In genomic region chr10:71358906-71359305, GRCh38 we compare ENCODE assay signal across 9 cellular contexts. TPM values are rescaled to one million over a fixed set of nuclear protein-coding genes. Genes with fewer than 3 reads are reported as not detected.
DNase-seq lines count a peak whose midpoint lies in the region; ATAC-seq and TF ChIP-seq lines count a peak whose summit lies in the region.
"Not testable (repeated sequence)": the region's sequence is repeated elsewhere in the genome, so short reads cannot be mapped to it uniquely, and the experiment has no call there.
"Had no signal": no experiment of that assay in that cellular context is flagged by ENCODE, and none has a peak within 500 bp of the region (broad histone marks: within the 10 kb centered on the region; RNA-seq: fewer than 3 reads in every experiment).

No MANE protein-coding gene starts in this region.

- H2BK12ac ChIP-seq in mesenchymal stem cell (ENCODE audit: low read length in 2 of 2), result not testable (repeated sequence)

- intact Hi-C loops in MCF 10A (cut with micrococcal nuclease); heart right ventricle (cut with DNase I); uterus (cut with DNase I; ENCODE audit: low total_unique reads): not testable (repeated sequence)

- H4K91ac ChIP-seq in mesenchymal stem cell (ENCODE audit: low read length), result not testable (repeated sequence)

- H3K9me3 ChIP-seq in OCI-LY3 (ENCODE audit: insufficient read depth, low read length); heart right ventricle; mesenchymal stem cell (ENCODE audit: control insufficient read depth, low read length); neutrophil; uterus: not testable (repeated sequence)

- H3K36me3 ChIP-seq in OCI-LY3 (replicated peaks; ENCODE audit: low read depth, low read length); neutrophil; uterus: not testable (repeated sequence)
- peaks cover 0 to 56% (median 0%) of the 10 kb centered on the region in 9 donors for H3K36me3 ChIP-seq in heart right ventricle
- peaks cover 0 to 23% of the 10 kb centered on the region in 2 experiments for H3K36me3 ChIP-seq in mesenchymal stem cell (ENCODE audit: control insufficient read depth in 1 of 2, insufficient read depth in 2 of 2, low read depth in 1 of 2, low read length in 2 of 2)

- not testable (repeated sequence) for H3K27me3 ChIP-seq in OCI-LY3 (ENCODE audit: low read depth, low read length); heart right ventricle; mesenchymal stem cell (ENCODE audit: control insufficient read depth in 1 of 2, insufficient read depth in 1 of 2, low read length in 2 of 2); neutrophil; uterus

- peak overlapping the region; percentile 19 for H3K27ac Mint-ChIP-seq in MCF 10A (ENCODE audit: low read depth, unreplicated experiment)
- peak overlapping the region; percentile 96 for H3K27ac Mint-ChIP-seq in stimulated activated naive B cell treated with anti-CD40 and anti-IgM and Interleukin-4, amounts not matched to agents 10 μg/mL and 1 μg/mL and 100 μg/mL, for 72 hours

- not testable (repeated sequence) for H2BK5ac ChIP-seq in mesenchymal stem cell (ENCODE audit: low read depth, low read length, poor library complexity, severe bottlenecking)

- not testable (repeated sequence) for H3K18ac ChIP-seq in mesenchymal stem cell (ENCODE audit: low read depth in 1 of 2, low read length in 2 of 2)

- not testable (repeated sequence) for H3K4me1 Mint-ChIP-seq in MCF 10A (ENCODE audit: insufficient read depth, unreplicated experiment)
- H3K4me1 Mint-ChIP-seq in stimulated activated naive B cell treated with anti-CD40 and anti-IgM and Interleukin-4, amounts not matched to agents 10 μg/mL and 1 μg/mL and 100 μg/mL, for 72 hours, result peaks cover 14 to 23% of the 10 kb centered on the region in 2 donors

- POLR2A ChIA-PET in MCF 10A (lab: Yijun Ruan, JAX), result interaction anchor here (2.9 kb wide), 1 partner anchor 10 kb away, joined by 17 read pairs; no protein-coding TSS in a partner anchor

- peak overlapping the region; percentile 65 for H3K4me2 ChIP-seq in OCI-LY3 (ENCODE audit: low read length)
- H3K4me2 ChIP-seq in mesenchymal stem cell (ENCODE audit: low read length, poor library complexity, severe bottlenecking), result not testable (repeated sequence)

- H2BK120ac ChIP-seq in mesenchymal stem cell (ENCODE audit: low read depth, low read length), result not testable (repeated sequence)

- H3K9me3 Mint-ChIP-seq in MCF 10A (ENCODE audit: unreplicated experiment); stimulated activated naive B cell treated with anti-CD40 and anti-IgM and Interleukin-4, amounts not matched to agents 10 μg/mL and 1 μg/mL and 100 μg/mL, for 72 hours: not testable (repeated sequence)

- not testable (repeated sequence) for BruUV-seq in MCF 10A (replicated peaks; lab: Mats Ljungman, UMichigan)

- H3K4me3 Mint-ChIP-seq in MCF 10A (ENCODE audit: unreplicated experiment); stimulated activated naive B cell treated with anti-CD40 and anti-IgM and Interleukin-4, amounts not matched to agents 10 μg/mL and 1 μg/mL and 100 μg/mL, for 72 hours: not testable (repeated sequence)

- H4K8ac ChIP-seq in mesenchymal stem cell (ENCODE audit: low read length), result not testable (repeated sequence)

- not testable (repeated sequence) for H3K79me2 ChIP-seq in OCI-LY3 (ENCODE audit: low read length)

- not testable (repeated sequence) for H2BK15ac ChIP-seq in mesenchymal stem cell (ENCODE audit: low read depth, poor library complexity, severe bottlenecking)

- ATAC-seq in HG02571 (IDR thresholded peaks at IDR 0.05; ENCODE audit: unreplicated experiment), result peak; percentile 6
- peak in 2 of 8 donors; percentile 5 to 14 for ATAC-seq in heart right ventricle
- peak in 1 of 2 donors; percentile 8 for ATAC-seq in stimulated activated naive B cell treated with anti-CD40 and anti-IgM and Interleukin-4, amounts not matched to agents 10 μg/mL and 1 μg/mL and 100 μg/mL, for 72 hours (replicated peaks)

- not testable (repeated sequence) for H4K20me1 ChIP-seq in OCI-LY3 (ENCODE audit: insufficient read depth, low read length)

- H3K4me3 ChIP-seq in OCI-LY3 (ENCODE audit: low read length); heart right ventricle; mesenchymal stem cell (ENCODE audit: insufficient read depth in 1 of 2, low read depth in 1 of 2, low read length in 2 of 2); uterus: not testable (repeated sequence)
- peak overlapping the region in 1 of 2 experiments; percentile 36 for H3K4me3 ChIP-seq in neutrophil (ENCODE audit: low read depth in 1 of 2, low read length in 1 of 2)

- not testable (repeated sequence) for H3K79me1 ChIP-seq in mesenchymal stem cell (replicated peaks; ENCODE audit: low read length, poor library complexity, severe bottlenecking)

- H2AFZ ChIP-seq in OCI-LY3 (ENCODE audit: low read depth, low read length); mesenchymal stem cell (ENCODE audit: low read depth, low read length): not testable (repeated sequence)

- not testable (repeated sequence) for H3K23ac ChIP-seq in mesenchymal stem cell (ENCODE audit: low read length in 2 of 2)

- not testable (repeated sequence) for H2AK5ac ChIP-seq in mesenchymal stem cell (ENCODE audit: low read length, severe bottlenecking)

- WGBS in heart right ventricle, 2 donors, result 85 to 89% methylated on average over 10 of the region's 10 CpGs
- 95% methylated on average over 10 of the region's 10 CpGs for WGBS in mesenchymal stem cell

- CTCF ChIA-PET in MCF 10A (lab: Yijun Ruan, JAX), result interaction anchor here (1.2 to 1.7 kb wide), 3 partner anchors 13 to 30 kb away, joined by 3 to 4 read pairs (median 3); no protein-coding TSS in a partner anchor

- not testable (repeated sequence) for H3K14ac ChIP-seq in mesenchymal stem cell (ENCODE audit: low read length in 2 of 2)

- not testable (repeated sequence) for H3K36me3 Mint-ChIP-seq in MCF 10A (ENCODE audit: insufficient read depth, unreplicated experiment)
- H3K36me3 Mint-ChIP-seq in stimulated activated naive B cell treated with anti-CD40 and anti-IgM and Interleukin-4, amounts not matched to agents 10 μg/mL and 1 μg/mL and 100 μg/mL, for 72 hours, result peaks cover 8 to 14% of the 10 kb centered on the region in 2 donors

- not testable (repeated sequence) for DNase-seq in MCF 10A (ENCODE audit: unreplicated experiment); heart right ventricle; mesenchymal stem cell; stimulated activated naive B cell treated with anti-CD40 and anti-IgM and Interleukin-4, amounts not matched to agents 10 μg/mL and 1 μg/mL and 100 μg/mL, for 72 hours; uterus

- not testable (repeated sequence) for H3K4ac ChIP-seq in mesenchymal stem cell (ENCODE audit: low read depth in 1 of 2, low read length in 2 of 2)

- peak overlapping the region; percentile 47; the same call in 1 of the 2 replicates for H3K9ac ChIP-seq in OCI-LY3 (ENCODE audit: low read length)
- H3K9ac ChIP-seq in mesenchymal stem cell (ENCODE audit: low read length), result peak overlapping the region; percentile 66

- not testable (repeated sequence) for TF ChIP-seq POLR2A in uterus (IDR thresholded peaks at IDR 0.05)

- H3K27me3 Mint-ChIP-seq in MCF 10A (ENCODE audit: insufficient read depth, unreplicated experiment); stimulated activated naive B cell treated with anti-CD40 and anti-IgM and Interleukin-4, amounts not matched to agents 10 μg/mL and 1 μg/mL and 100 μg/mL, for 72 hours: not testable (repeated sequence)

- H3K27ac ChIP-seq in OCI-LY3 (ENCODE audit: low read length), result peak overlapping the region; percentile 84
- H3K27ac ChIP-seq in heart right ventricle, result peak overlapping the region in 6 of 10 donors; percentile 12 to 81 (median 38)
- H3K27ac ChIP-seq in mesenchymal stem cell (ENCODE audit: low read length, poor library complexity, severe bottlenecking), result not testable (repeated sequence)
- peak overlapping the region; percentile 63 for H3K27ac ChIP-seq in neutrophil
- H3K27ac ChIP-seq in uterus, result peak overlapping the region; percentile 80 to 88

- H3K4me1 ChIP-seq in OCI-LY3 (ENCODE audit: low read length) (peaks cover 34% of the 10 kb centered on the region), heart right ventricle (peaks cover 0 to 32% (median 0%) of the 10 kb centered on the region in 9 donors), uterus (peaks cover 12% of the 10 kb centered on the region in 2 donors)
- H3K4me1 ChIP-seq in mesenchymal stem cell (ENCODE audit: control insufficient read depth, insufficient read depth, low read depth, low read length); neutrophil (ENCODE audit: control insufficient read depth in 1 of 2, insufficient read depth in 1 of 2, low read depth in 1 of 2, low read length in 1 of 2): not testable (repeated sequence)

- not testable (repeated sequence) for TF ChIP-seq CTCF in OCI-LY3 (IDR thresholded peaks at IDR 0.05; ENCODE audit: low read depth, low read length); MCF 10A (IDR thresholded peaks at IDR 0.05; ENCODE audit: unreplicated experiment); heart right ventricle (IDR thresholded peaks at IDR 0.05); neutrophil (IDR thresholded peaks at IDR 0.05); uterus (IDR thresholded peaks at IDR 0.05)

RNA-seq across cellular contexts. Expression of gene CDH23, which starts 37.8 kb away (rescaled TPM):
- 0.02 and 0.07 TPM in 2 replicates for total RNA-seq in MCF 10A (2022)
- 1 to 10 TPM; 1.1 to 7.7 (median 4.6) TPM for total RNA-seq in heart right ventricle
- polyA plus RNA-seq in heart right ventricle, result 1 to 10 TPM; 1.6 to 7.2 TPM
- not detected for polyA plus RNA-seq in mesenchymal stem cell (2013, experiment 1 of 2)
- not detected for polyA plus RNA-seq in mesenchymal stem cell (2013, experiment 2 of 2)
- total RNA-seq in uterus, result 10 to 100 TPM in 2 of 4 donors, 1 to 10 TPM in 2; 7.1 to 56.2 (median 25.4) TPM
- total RNA-seq: GM23248 had no signal

RNA-seq across cellular contexts. Expression of gene SLC29A3, which starts 39.8 kb away (rescaled TPM):
- total RNA-seq in MCF 10A (2022) (3.6 and 4.0 TPM in 2 replicates), heart right ventricle (1 to 10 TPM in 8 of 10 donors, under 1 TPM in 2; 0.89 to 3.5 (median 1.2) TPM), uterus (10 to 100 TPM in 1 of 4 donors, 1 to 10 TPM in 3; 1.0 to 13.8 (median 5.5) TPM)
- 1 to 10 TPM; 1.2 to 1.6 TPM for polyA plus RNA-seq in heart right ventricle
- 2.4 TPM for polyA plus RNA-seq in mesenchymal stem cell (2013, experiment 1 of 2)
- polyA plus RNA-seq in mesenchymal stem cell (2013, experiment 2 of 2), result 2.1 TPM
